ENCODE assay signal across 18 cellular contexts in the genomic region with DNA sequence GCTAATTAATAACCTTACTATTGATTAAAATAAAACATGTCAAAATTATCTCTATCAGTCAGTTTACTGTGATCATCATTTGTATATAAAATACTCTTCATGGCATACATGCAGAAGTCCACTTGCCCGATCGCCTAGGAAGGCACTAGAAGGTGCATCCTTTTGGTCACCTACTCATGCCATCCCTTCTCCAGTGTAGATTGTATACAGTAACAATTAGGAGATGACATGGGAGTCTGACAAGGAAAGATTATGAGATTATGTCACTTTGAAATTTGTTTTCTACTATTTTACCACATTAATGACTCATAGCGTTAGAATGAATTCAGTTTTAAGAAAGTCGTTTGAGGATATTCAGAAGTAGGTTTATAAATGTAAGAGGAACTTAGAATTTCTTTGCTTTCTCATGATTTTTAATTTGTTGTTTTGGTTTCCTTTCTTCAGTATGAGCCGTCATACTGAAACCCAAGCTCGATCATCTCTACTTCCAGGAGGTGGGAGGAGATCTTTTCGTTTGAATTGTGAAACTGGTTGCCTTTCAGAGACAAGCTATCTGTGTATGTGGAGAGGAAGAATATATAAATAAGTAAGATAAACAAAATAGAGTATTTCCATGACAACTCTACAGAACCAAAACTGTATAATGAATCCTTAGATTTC. TPM values are rescaled to one million over a fixed set of nuclear protein-coding genes. Genes with fewer than 3 reads are reported as not detected.
DNase-seq lines count a peak whose midpoint lies in the region; ATAC-seq and TF ChIP-seq lines count a peak whose summit lies in the region.
"Had no signal": no experiment of that assay in that cellular context is flagged by ENCODE, and none has a peak within 500 bp of the region (broad histone marks: within the 10 kb centered on the region; RNA-seq: fewer than 3 reads in every experiment).

No MANE protein-coding gene starts in this region.

- no peaks in the 10 kb centered on the region for H3K4me1 ChIP-seq in mammary epithelial cell (ENCODE audit: insufficient read depth, low read length)
- no peaks in the 10 kb centered on the region for H3K4me1 ChIP-seq in aorta (ENCODE audit: control insufficient read depth in 1 of 2, insufficient read depth in 2 of 2, low read length in 2 of 2)
- H3K4me1 ChIP-seq: foreskin keratinocyte, left lung, testis had no signal

- peaks cover 7% of the 10 kb centered on the region for H3K4me1 Mint-ChIP-seq in activated CD4-positive, alpha-beta T cell treated with anti-CD3 and anti-CD28 coated beads for 36 hours
- H3K4me1 Mint-ChIP-seq: central memory CD8-positive, alpha-beta T cell had no signal

- H4K20me1 ChIP-seq in mammary epithelial cell (ENCODE audit: insufficient read depth, low read length) = no peaks in the 10 kb centered on the region

- no peak overlapping the region for H2AFZ ChIP-seq in mammary epithelial cell (ENCODE audit: low read depth, low read length)
- H2AFZ ChIP-seq: GM23248 had no signal

- H3K9me3 ChIP-seq in mammary epithelial cell (replicated peaks; ENCODE audit: insufficient read depth, low read length) (no peaks in the 10 kb centered on the region), aorta (ENCODE audit: control insufficient read depth, low read length) (no peaks in the 10 kb centered on the region)
- H3K9me3 ChIP-seq: left lung, testis had no signal

- CTCF ChIA-PET in activated CD4-positive, alpha-beta T cell treated with anti-CD3 and anti-CD28 coated beads for 36 hours (lab: Charles Lee) = no interaction called here
- CTCF ChIA-PET in mammary epithelial cell (lab: Charles Lee; ENCODE audit: low non-redundant PET) = no interaction called here

- POLR2A ChIA-PET in activated CD4-positive, alpha-beta T cell treated with anti-CD3 and anti-CD28 coated beads for 36 hours (lab: Charles Lee) = interaction anchor here (0.6 kb wide), 1 partner anchor 351 kb away, joined by 4 read pairs; no protein-coding TSS in a partner anchor

- intact Hi-C loops in activated CD4-positive, alpha-beta T cell treated with anti-CD3 and anti-CD28 coated beads for 36 hours (cut with DNase I, micrococcal nuclease) = no loop called here
- intact Hi-C loops in mammary epithelial cell (cut with micrococcal nuclease) = no loop called here
- intact Hi-C loops in aorta (cut with DNase I) = no loop called here

- no peak overlapping the region for H3K9ac ChIP-seq in mammary epithelial cell (ENCODE audit: insufficient read depth, low read length)
- H3K9ac ChIP-seq: GM23248 had no signal

- H3K4me3 Mint-ChIP-seq in activated CD4-positive, alpha-beta T cell treated with anti-CD3 and anti-CD28 coated beads for 36 hours = no peak overlapping the region
- H3K4me3 Mint-ChIP-seq: central memory CD8-positive, alpha-beta T cell had no signal

- H3K27me3 Mint-ChIP-seq in activated CD4-positive, alpha-beta T cell treated with anti-CD3 and anti-CD28 coated beads for 36 hours = peaks cover 10% of the 10 kb centered on the region
- H3K27me3 Mint-ChIP-seq: central memory CD8-positive, alpha-beta T cell had no signal

- WGBS in mammary epithelial cell (ENCODE audit: low coverage, missing lambda C conversion rate) = 82% methylated on average over 7 of the region's 7 CpGs
- WGBS in aorta, 2 donors = 88 to 91% methylated on average over 7 of the region's 7 CpGs

- no peaks in the 10 kb centered on the region for H3K9me3 Mint-ChIP-seq in activated CD4-positive, alpha-beta T cell treated with anti-CD3 and anti-CD28 coated beads for 36 hours (ENCODE audit: low read depth)

- no peaks in the 10 kb centered on the region for H3K79me2 ChIP-seq in mammary epithelial cell (ENCODE audit: insufficient read depth, low read length)

- H3K4me3 ChIP-seq in mammary epithelial cell (replicated peaks in 1 of 3; ENCODE audit: insufficient read depth in 1 of 3, low read depth in 2 of 3, low read length in 3 of 3) (no peak overlapping the region), aorta (ENCODE audit: low read length in 2 of 2) (no peak overlapping the region)
- H3K4me3 ChIP-seq: GM23248, left lung, testis had no signal

- BruUV-seq in mammary epithelial cell (replicated peaks; lab: Mats Ljungman, UMichigan) = no TSS peak

- DNase-seq in activated CD4-positive, alpha-beta T cell treated with anti-CD3 and anti-CD28 coated beads for 36 hours = no peak
- no peak for DNase-seq in activated CD4-positive, alpha-beta T cell treated with anti-CD3 and anti-CD28 coated beads for 4 hours
- DNase-seq in hepatic stellate cell (ENCODE audit: low spot score) (peak; percentile 5), mammary epithelial cell (no peak), NAMALWA (ENCODE audit: low spot score) (no peak), aorta (no peak)
- DNase-seq: activated T-cell treated with anti-CD3 and anti-CD28 coated beads, Interleukin-2, amount 50 U/mL, for 1 hour; GM23248; left lung; NCI-H526; posterior cingulate gyrus; stimulated activated CD4-positive, alpha-beta T cell treated with anti-CD3 and anti-CD28 coated beads, Interleukin-4, amount 100 ng/mL, for 24 hours; testis had no signal

- dilution Hi-C loops in mammary epithelial cell (cut with HindIII; ENCODE audit: low sequenced_read_pairs) = no loop called here

- H3K27ac ChIP-seq in mammary epithelial cell (ENCODE audit: insufficient read depth, low read depth, low read length) = no peak overlapping the region
- no peak overlapping the region for H3K27ac ChIP-seq in aorta (ENCODE audit: low read depth in 1 of 2, low read length in 2 of 2)
- H3K27ac ChIP-seq: 22Rv1, foreskin keratinocyte, GM23248, left lung, testis had no signal

- no peak overlapping the region for H3K27ac Mint-ChIP-seq in activated CD4-positive, alpha-beta T cell treated with anti-CD3 and anti-CD28 coated beads for 36 hours

- H3K36me3 ChIP-seq in mammary epithelial cell (ENCODE audit: insufficient read depth, low read length) (no peaks in the 10 kb centered on the region), aorta (ENCODE audit: control insufficient read depth in 1 of 2, insufficient read depth in 2 of 2, low read length in 1 of 2) (no peaks in the 10 kb centered on the region)
- H3K36me3 ChIP-seq: left lung had no signal

- ATAC-seq in activated CD4-positive, alpha-beta T cell treated with anti-CD3 and anti-CD28 coated beads for 36 hours = peak; percentile 89
- ATAC-seq in GM21786 (IDR thresholded peaks at IDR 0.05; ENCODE audit: unreplicated experiment) (peak; percentile 85), HG03439 (IDR thresholded peaks at IDR 0.05; ENCODE audit: unreplicated experiment) (peak; percentile 60), aorta (ENCODE audit: low FRiP score) (no peak)
- ATAC-seq: foreskin keratinocyte, left lung had no signal

- H3K27me3 ChIP-seq in mammary epithelial cell (ENCODE audit: insufficient read depth, low read length) (no peaks in the 10 kb centered on the region), aorta (ENCODE audit: control insufficient read depth in 1 of 2, insufficient read depth in 2 of 2, low read length in 1 of 2) (no peaks in the 10 kb centered on the region)
- H3K27me3 ChIP-seq: left lung, testis had no signal

- no peak overlapping the region for H3K4me2 ChIP-seq in mammary epithelial cell (ENCODE audit: insufficient read depth, low read depth, low read length)

- in situ Hi-C loops in mammary epithelial cell (cut with MboI; ENCODE audit: low sequenced_read_pairs in 2 of 2) = no loop called here

- H3K36me3 Mint-ChIP-seq in activated CD4-positive, alpha-beta T cell treated with anti-CD3 and anti-CD28 coated beads for 36 hours (ENCODE audit: low read depth) = no peaks in the 10 kb centered on the region

- TF ChIP-seq CTCF in mammary epithelial cell (conservative IDR thresholded peaks at IDR 0.05 in 1 of 2, IDR thresholded peaks at IDR 0.05 in 1 of 2; ENCODE audit: extremely low read depth in 1 of 2, insufficient read depth in 1 of 2, low read depth in 1 of 2, low read length in 2 of 2) = no peak

RNA-seq across cellular contexts. Expression of a gene that starts 51.1 kb away (rescaled TPM):
- under 1 TPM in 1 of 2 experiments, not detected in 1; 0.07 TPM for total RNA-seq in activated CD4-positive, alpha-beta T cell treated with anti-CD3 and anti-CD28 coated beads for 36 hours
- total RNA-seq in mammary epithelial cell (1 to 10 TPM; 4.5 to 9.8 TPM), aorta (10 to 100 TPM; 10.6 to 11.2 TPM)
- polyA plus RNA-seq in mammary epithelial cell (3.0 TPM), aorta (1 to 10 TPM in 1 of 2 donors, under 1 TPM in 1; 0.63 to 6.5 TPM)
- 22.3 TPM for polyA minus RNA-seq in mammary epithelial cell
- total RNA-seq: foreskin keratinocyte, GM23248 had no signal
- polyA plus RNA-seq: foreskin keratinocyte, GM23248 had no signal

Comparison
In these comparisons a context has a peak if more than half of its experiments do, and no peak if none do; other contexts are left out.
1. RNA of a gene that starts 51.1 kb away (total RNA-seq): 10.6 to 11.2 TPM in aorta and 4.5 to 9.8 TPM in mammary epithelial cell; 0.07 TPM in activated CD4-positive, alpha-beta T cell treated with anti-CD3 and anti-CD28 coated beads for 36 hours; every median in the first group is over 4 times any median in the second.